ENCODE assay signal across 15 cellular contexts in genomic region chr2:25000503-25001328, GRCh38. TPM values are rescaled to one million over a fixed set of nuclear protein-coding genes. Genes with fewer than 3 reads are reported as not detected.
DNase-seq lines count a peak whose midpoint lies in the region; ATAC-seq, FAIRE-seq and TF ChIP-seq lines count a peak whose summit lies in the region.
"Had no signal": no experiment of that assay in that cellular context is flagged by ENCODE, and none has a peak within 500 bp of the region (broad histone marks: within the 10 kb centered on the region; RNA-seq: fewer than 3 reads in every experiment).

No MANE protein-coding gene starts in this region.

- TF ChIP-seq POLR2A in H1 (IDR thresholded peaks at IDR 0.05; ENCODE audit: control extremely low read depth in 1 of 2, low read depth in 2 of 2, low read length in 2 of 2) = no peak

- no peak overlapping the region for H3K18ac ChIP-seq in H1 (ENCODE audit: extremely low read depth, low read length)

- CTCF ChIA-PET in Panc1 (lab: Charles Lee) (no interaction called here), H1 (lab: Charles Lee; ENCODE audit: partially characterized antibody) (interaction anchor here (0.7 kb wide), 1 partner anchor 699 kb away, joined by 3 read pairs; no protein-coding TSS in a partner anchor), GM10248 (lab: Yijun Ruan, JAX) (interaction anchor here (1.0 kb wide), 1 partner anchor 25 kb away, joined by 3 read pairs; no protein-coding TSS in a partner anchor)

- no peak overlapping the region for H3K4ac ChIP-seq in H1 (replicated peaks; ENCODE audit: insufficient read length, low read depth, low read length)

- no peak for TF ChIP-seq CTCF in Panc1 (IDR thresholded peaks at IDR 0.05)
- TF ChIP-seq CTCF in H1 (IDR thresholded peaks at IDR 0.05; ENCODE audit: control extremely low read depth in 1 of 3, insufficient read depth in 1 of 3, low read depth in 1 of 3, low read length in 3 of 3) = no peak
- TF ChIP-seq CTCF in osteoblast (IDR thresholded peaks at IDR 0.05; ENCODE audit: extremely low read depth, low read depth, low read length) = no peak
- no peak for TF ChIP-seq CTCF in GM10248 (IDR thresholded peaks at IDR 0.05; ENCODE audit: control extremely low read depth, extremely low read depth, low read depth, missing control alignments)

- WGBS in H1 (ENCODE audit: extremely low coverage in 1 of 2, insufficient coverage in 1 of 2, insufficient read length in 1 of 2, insufficient replicate concordance in 2 of 2, low coverage in 1 of 2, low lambda C conversion rate in 2 of 2, missing lambda C conversion rate in 1 of 2), 2 experiments = 81% methylated on average over 6 of the region's 6 CpGs; no CpG with 5 or more reads in 1 of the 2 experiments

- no peak overlapping the region for H4K5ac ChIP-seq in H1 (ENCODE audit: insufficient read length, low read depth, low read length)

- H3K9me3 ChIP-seq in BLaER1 treated with 17β-estradiol and CSF1 and Interleukin-3, amounts not matched to agents 10 nM and 100 nM (replicated peaks in 1 of 11) = no peaks in the 10 kb centered on the region
- H3K9me3 ChIP-seq in Panc1 (ENCODE audit: control insufficient read depth, insufficient read depth, low read depth, low read length) (no peaks in the 10 kb centered on the region), H1 (ENCODE audit: insufficient read depth in 2 of 2, low read depth in 1 of 2, low read length in 1 of 2) (no peaks in the 10 kb centered on the region), osteoblast (ENCODE audit: low read depth, low read length) (no peaks in the 10 kb centered on the region)
- H3K9me3 ChIP-seq: right atrium auricular region had no signal

- peaks cover 2% of the 10 kb centered on the region for H3K27me3 Mint-ChIP-seq in activated CD4-positive, alpha-beta T cell treated with anti-CD3 and anti-CD28 coated beads, Interleukin-2, amount 10 ng/mL, durations not matched to agents 24 days and 14 days
- H3K27me3 Mint-ChIP-seq: activated naive CD8-positive, alpha-beta T cell treated with anti-CD3 and anti-CD28 coated beads for 36 hours had no signal

- no TSS peak for BruUV-seq in Panc1 (replicated peaks; lab: Mats Ljungman, UMichigan)

- no peak overlapping the region for H2BK5ac ChIP-seq in H1 (ENCODE audit: low read depth, low read length)

- no peak overlapping the region for H4K8ac ChIP-seq in H1 (ENCODE audit: extremely low read depth, insufficient read depth, low read length)

- no peaks in the 10 kb centered on the region for H3K23me2 ChIP-seq in H1 (ENCODE audit: low read depth, low read length)

- H2AK5ac ChIP-seq in H1 (ENCODE audit: low read depth, low read length) = no peak overlapping the region

- H3K4me3 ChIP-seq in BLaER1 treated with 17β-estradiol and CSF1 and Interleukin-3, amounts not matched to agents 10 nM and 100 nM = no peak overlapping the region
- H3K4me3 ChIP-seq in Panc1 (ENCODE audit: low read depth in 2 of 2, low read length in 2 of 2) = no peak overlapping the region
- H3K4me3 ChIP-seq in H1 (ENCODE audit: extremely low read depth in 1 of 4, insufficient read depth in 2 of 4, low read depth in 3 of 4, low read length in 4 of 4) = no peak overlapping the region
- H3K4me3 ChIP-seq in osteoblast (ENCODE audit: insufficient read depth, low read length) = peak overlapping the region; percentile 6
- H3K4me3 ChIP-seq: right atrium auricular region had no signal

- peaks cover 15 to 28% (median 19%) of the 10 kb centered on the region in 10 experiments; a peak in 19 of 20 replicates for H3K4me1 ChIP-seq in BLaER1 treated with 17β-estradiol and CSF1 and Interleukin-3, amounts not matched to agents 10 nM and 100 nM
- H3K4me1 ChIP-seq in Panc1 (ENCODE audit: control insufficient read depth, insufficient read depth, low read length) (no peaks in the 10 kb centered on the region), H1 (replicated peaks in 1 of 4; ENCODE audit: control insufficient read depth in 3 of 4, insufficient read depth in 4 of 4, low read length in 3 of 4) (no peaks in the 10 kb centered on the region), osteoblast (ENCODE audit: insufficient read depth, low read length) (peaks cover 23% of the 10 kb centered on the region)

- no peak overlapping the region for H3K56ac ChIP-seq in H1 (replicated peaks; ENCODE audit: insufficient read length, low read depth, low read length)

- H3K4me3 Mint-ChIP-seq in activated CD4-positive, alpha-beta T cell treated with anti-CD3 and anti-CD28 coated beads, Interleukin-2, amount 10 ng/mL, durations not matched to agents 24 days and 14 days = no peak overlapping the region
- H3K4me3 Mint-ChIP-seq: activated naive CD8-positive, alpha-beta T cell treated with anti-CD3 and anti-CD28 coated beads for 36 hours; CD4-positive, CD25-positive, alpha-beta regulatory T cell; stimulated activated naive CD8-positive, alpha-beta T cell treated with anti-CD3 and anti-CD28 coated beads, Interleukin-15, Interleukin-2, amounts not matched to agents 100 ng/mL and 50 ng/mL, for 24 hours had no signal

- intact Hi-C loops in Panc1 (cut with micrococcal nuclease; ENCODE audit: unreplicated experiment) = no loop called here
- intact Hi-C loops in activated CD4-positive, alpha-beta T cell treated with anti-CD3 and anti-CD28 coated beads, Interleukin-2, amount 10 ng/mL, durations not matched to agents 24 days and 14 days (cut with micrococcal nuclease) = no loop called here

- DNase-seq in Panc1 (ENCODE audit: low read depth, low spot score) (no peak), H1 (ENCODE audit: low read depth in 1 of 2, low spot score in 2 of 2) (no peak), osteoblast (ENCODE audit: insufficient read length, low spot score, missing footprints) (no peak), GM10248 (ENCODE audit: extremely low spot score) (no peak), NCI-H2227 treated with DMSO at 0.1 percent for 48 hours (lab: John Stamatoyannopoulos, UW) (no peak), NCI-H1930 (lab: John Stamatoyannopoulos, UW) (no peak)
- DNase-seq in activated CD4-positive, alpha-beta T cell treated with anti-CD3 and anti-CD28 coated beads, Interleukin-2, amount 10 ng/mL, durations not matched to agents 24 days and 14 days = no peak
- DNase-seq: activated naive CD8-positive, alpha-beta T cell treated with anti-CD3 and anti-CD28 coated beads for 36 hours; CD4-positive, CD25-positive, alpha-beta regulatory T cell; NCI-H187 treated with DMSO at 0.1 percent for 48 hours; NCI-H82 had no signal

- H3K23ac ChIP-seq in H1 (ENCODE audit: insufficient read length) = no peak overlapping the region

- peak overlapping the region; percentile 11 to 66 (median 36); a peak in 18 of 22 replicates for H3K4me2 ChIP-seq in BLaER1 treated with 17β-estradiol and CSF1 and Interleukin-3, amounts not matched to agents 10 nM and 100 nM
- H3K4me2 ChIP-seq in H1 (ENCODE audit: insufficient read depth in 1 of 2, low read depth in 2 of 2, low read length in 2 of 2) (no peak overlapping the region), osteoblast (ENCODE audit: insufficient read depth, low read length) (peak overlapping the region; percentile 60)

- no peaks in the 10 kb centered on the region for H3K36me3 ChIP-seq in BLaER1 treated with 17β-estradiol and CSF1 and Interleukin-3, amounts not matched to agents 10 nM and 100 nM
- H3K36me3 ChIP-seq in Panc1 (ENCODE audit: control insufficient read depth, insufficient read depth, low read length) = no peaks in the 10 kb centered on the region
- H3K36me3 ChIP-seq in H1 (ENCODE audit: control insufficient read depth in 2 of 4, insufficient read depth in 4 of 4, low read length in 3 of 4) = no peaks in the 10 kb centered on the region
- no peaks in the 10 kb centered on the region for H3K36me3 ChIP-seq in osteoblast (ENCODE audit: insufficient read depth, low read length)
- H3K36me3 ChIP-seq: right atrium auricular region had no signal

- no peak overlapping the region for H2BK12ac ChIP-seq in H1 (ENCODE audit: low read depth, low read length)

- TF ChIP-seq EP300 in H1 (IDR thresholded peaks at IDR 0.05; ENCODE audit: borderline replicate concordance in 1 of 2, low read depth in 2 of 2, low read length in 2 of 2) = no peak

- POLR2A ChIA-PET in Panc1 (lab: Charles Lee) (no interaction called here), H1 (lab: Charles Lee; ENCODE audit: partially characterized antibody) (no interaction called here), GM10248 (lab: Yijun Ruan, JAX) (no interaction called here)

- H3K27ac Mint-ChIP-seq in activated CD4-positive, alpha-beta T cell treated with anti-CD3 and anti-CD28 coated beads, Interleukin-2, amount 10 ng/mL, durations not matched to agents 24 days and 14 days = no peak overlapping the region
- H3K27ac Mint-ChIP-seq: activated naive CD8-positive, alpha-beta T cell treated with anti-CD3 and anti-CD28 coated beads for 36 hours; stimulated activated naive CD8-positive, alpha-beta T cell treated with anti-CD3 and anti-CD28 coated beads, Interleukin-15, Interleukin-2, amounts not matched to agents 100 ng/mL and 50 ng/mL, for 24 hours had no signal

- peaks cover 2% of the 10 kb centered on the region for H3K4me1 Mint-ChIP-seq in activated CD4-positive, alpha-beta T cell treated with anti-CD3 and anti-CD28 coated beads, Interleukin-2, amount 10 ng/mL, durations not matched to agents 24 days and 14 days
- H3K4me1 Mint-ChIP-seq: activated naive CD8-positive, alpha-beta T cell treated with anti-CD3 and anti-CD28 coated beads for 36 hours; CD4-positive, CD25-positive, alpha-beta regulatory T cell had no signal

- peak; percentile 38; the same call in 1 of the 2 replicates for ATAC-seq in Panc1

- H3K27ac ChIP-seq in BLaER1 treated with 17β-estradiol and CSF1 and Interleukin-3, amounts not matched to agents 10 nM and 100 nM = no peak overlapping the region
- H3K27ac ChIP-seq in Panc1 (ENCODE audit: low read length) (no peak overlapping the region), H1 (ENCODE audit: low read depth, low read length) (no peak overlapping the region), osteoblast (ENCODE audit: low read depth, low read length) (peak overlapping the region; percentile 24)
- H3K27ac ChIP-seq: right atrium auricular region, VCaP had no signal

- no peaks in the 10 kb centered on the region for H3K9me3 Mint-ChIP-seq in activated CD4-positive, alpha-beta T cell treated with anti-CD3 and anti-CD28 coated beads, Interleukin-2, amount 10 ng/mL, durations not matched to agents 24 days and 14 days
- H3K9me3 Mint-ChIP-seq: activated naive CD8-positive, alpha-beta T cell treated with anti-CD3 and anti-CD28 coated beads for 36 hours; CD4-positive, CD25-positive, alpha-beta regulatory T cell; stimulated activated naive CD8-positive, alpha-beta T cell treated with anti-CD3 and anti-CD28 coated beads, Interleukin-15, Interleukin-2, amounts not matched to agents 100 ng/mL and 50 ng/mL, for 24 hours had no signal

- H3K79me1 ChIP-seq in H1 (ENCODE audit: low read depth, low read length) = no peaks in the 10 kb centered on the region

- H3K79me2 ChIP-seq in H1 (ENCODE audit: control insufficient read depth in 1 of 2, insufficient read depth in 2 of 2, low read length in 2 of 2) (no peaks in the 10 kb centered on the region), osteoblast (ENCODE audit: insufficient read depth, low read length) (no peaks in the 10 kb centered on the region)

- no peaks in the 10 kb centered on the region for H3K36me3 Mint-ChIP-seq in activated CD4-positive, alpha-beta T cell treated with anti-CD3 and anti-CD28 coated beads, Interleukin-2, amount 10 ng/mL, durations not matched to agents 24 days and 14 days (ENCODE audit: low read depth)
- H3K36me3 Mint-ChIP-seq: activated naive CD8-positive, alpha-beta T cell treated with anti-CD3 and anti-CD28 coated beads for 36 hours had no signal

- H3K9ac ChIP-seq in BLaER1 treated with 17β-estradiol and CSF1 and Interleukin-3, amounts not matched to agents 10 nM and 100 nM = no peak overlapping the region
- H3K9ac ChIP-seq in H1 (replicated peaks in 1 of 4; ENCODE audit: extremely low read depth in 1 of 4, low read depth in 3 of 4, low read length in 3 of 4) = no peak overlapping the region

- TF ChIP-seq RAD21 in H1 (IDR thresholded peaks at IDR 0.05 in 1 of 2, conservative IDR thresholded peaks at IDR 0.05 in 1 of 2; ENCODE audit: low read depth in 2 of 2, low read length in 2 of 2) = no peak

- H2BK15ac ChIP-seq in H1 (ENCODE audit: low read length) = no peak overlapping the region

- no peaks in the 10 kb centered on the region for H4K20me1 ChIP-seq in BLaER1 treated with 17β-estradiol and CSF1 and Interleukin-3, amounts not matched to agents 10 nM and 100 nM
- H4K20me1 ChIP-seq in H1 (replicated peaks in 1 of 2; ENCODE audit: control insufficient read depth in 1 of 2, insufficient read depth in 2 of 2, low read length in 2 of 2) (no peaks in the 10 kb centered on the region), osteoblast (ENCODE audit: insufficient read depth, low read length) (no peaks in the 10 kb centered on the region)

- in situ Hi-C loops in Panc1 (cut with HindIII; ENCODE audit: low pct_unique_long_range_greater_than_20kb, low sequenced_read_pairs) = no loop called here

- FAIRE-seq in H1 (lab: Jason Lieb, UNC) = no peak

- no peak overlapping the region for H3K14ac ChIP-seq in H1 (ENCODE audit: insufficient read length)

- no peak overlapping the region for H2BK120ac ChIP-seq in H1 (replicated peaks; ENCODE audit: low read depth, low read length)

- no peak overlapping the region for H4K91ac ChIP-seq in H1 (replicated peaks; ENCODE audit: insufficient read length, low read length)

- no peak overlapping the region for H2BK20ac ChIP-seq in H1 (ENCODE audit: low read length)

- H3K27me3 ChIP-seq in BLaER1 treated with 17β-estradiol and CSF1 and Interleukin-3, amounts not matched to agents 10 nM and 100 nM = no peaks in the 10 kb centered on the region
- no peaks in the 10 kb centered on the region; the same call in 1 of the 2 replicates for H3K27me3 ChIP-seq in Panc1 (ENCODE audit: control insufficient read depth, insufficient read depth, low read length)
- H3K27me3 ChIP-seq in H1 (replicated peaks in 1 of 4; ENCODE audit: control insufficient read depth in 3 of 4, extremely low read depth in 1 of 4, insufficient read depth in 3 of 4, low read length in 3 of 4) = no peaks in the 10 kb centered on the region; a peak in 1 of 7 replicates
- no peaks in the 10 kb centered on the region for H3K27me3 ChIP-seq in osteoblast (ENCODE audit: insufficient read depth, low read length)
- H3K27me3 ChIP-seq: right atrium auricular region had no signal

- 0 out of 2 replicates have a peak overlapping the region, but pooled peaks have one; percentile 20 for H2AFZ ChIP-seq in H1 (ENCODE audit: low read length)
- peak overlapping the region; percentile 40 for H2AFZ ChIP-seq in osteoblast (ENCODE audit: low read length)

RNA-seq across cellular contexts. Expression of gene DNAJC27, which starts 29.0 kb away (rescaled TPM):
- total RNA-seq in Panc1 (2021; ENCODE audit: unreplicated experiment) = 4.9 TPM
- 1.5 TPM for polyA plus RNA-seq in Panc1 (2012; ENCODE audit: insufficient read length)
- total RNA-seq in H1 (2021; fragmentation: NEBNext Ultra II Directional; extraction: Animal tissue kit (Norgen Biotek cat#: 25700)) = 3.7 and 4.5 TPM in 2 replicates
- polyA plus RNA-seq in H1 (2011; rRNA removed) = 1.4 and 1.5 TPM in 2 replicates
- 2.6 TPM for polyA plus RNA-seq in H1 (2011; cell fraction: cytosol; rRNA removed)
- 2.0 TPM for polyA plus RNA-seq in H1 (2011; cell fraction: nucleus; rRNA removed)
- 1.7 to 2.8 TPM (median 2.0 TPM) in 4 replicates for polyA plus RNA-seq in H1 (2012, experiment 1 of 2)
- 0.68 TPM for polyA plus RNA-seq in H1 (2012, experiment 2 of 2)
- 2.7 TPM for polyA plus RNA-seq in H1 (2013, experiment 1 of 2)
- polyA plus RNA-seq in H1 (2013, experiment 2 of 2) = 2.5 TPM
- 3.1 and 4.4 TPM in 2 replicates for polyA minus RNA-seq in H1 (2011; rRNA and poly(A)+ RNA removed)
- 0.73 TPM for polyA minus RNA-seq in H1 (2011; cell fraction: cytosol; rRNA and poly(A)+ RNA removed)
- 3.3 TPM for polyA minus RNA-seq in H1 (2011; cell fraction: nucleus; rRNA and poly(A)+ RNA removed)
- total RNA-seq in osteoblast = 7.7 and 8.7 TPM in 2 replicates
- 6.9 and 7.0 TPM in 2 replicates for total RNA-seq in activated CD4-positive, alpha-beta T cell treated with anti-CD3 and anti-CD28 coated beads, Interleukin-2, amount 10 ng/mL, durations not matched to agents 24 days and 14 days

RNA-seq across cellular contexts. Expression of gene EFR3B, which starts 41.2 kb away (rescaled TPM):
- total RNA-seq in Panc1 (2021; ENCODE audit: unreplicated experiment) (8.9 TPM), osteoblast (0.72 and 0.88 TPM in 2 replicates)
- polyA plus RNA-seq in Panc1 (2012; ENCODE audit: insufficient read length) = 7.2 TPM
- 8.8 and 9.6 TPM in 2 replicates for total RNA-seq in H1 (2021; fragmentation: NEBNext Ultra II Directional; extraction: Animal tissue kit (Norgen Biotek cat#: 25700))
- 3.4 and 4.9 TPM in 2 replicates for polyA plus RNA-seq in H1 (2011; rRNA removed)
- 4.1 TPM for polyA plus RNA-seq in H1 (2011; cell fraction: cytosol; rRNA removed)
- 11.1 TPM for polyA plus RNA-seq in H1 (2011; cell fraction: nucleus; rRNA removed)
- polyA plus RNA-seq in H1 (2012, experiment 1 of 2) = 4.8 to 6.4 TPM (median 5.3 TPM) in 4 replicates
- 2.8 TPM for polyA plus RNA-seq in H1 (2012, experiment 2 of 2)
- 3.3 TPM for polyA plus RNA-seq in H1 (2013, experiment 1 of 2)
- 2.9 TPM for polyA plus RNA-seq in H1 (2013, experiment 2 of 2)
- polyA minus RNA-seq in H1 (2011; rRNA and poly(A)+ RNA removed) = 18.4 and 19.2 TPM in 2 replicates
- polyA minus RNA-seq in H1 (2011; cell fraction: cytosol; rRNA and poly(A)+ RNA removed) = 8.1 TPM
- polyA minus RNA-seq in H1 (2011; cell fraction: nucleus; rRNA and poly(A)+ RNA removed) = 10.0 TPM
- total RNA-seq in activated CD4-positive, alpha-beta T cell treated with anti-CD3 and anti-CD28 coated beads, Interleukin-2, amount 10 ng/mL, durations not matched to agents 24 days and 14 days = 0.09 and 0.12 TPM in 2 replicates

Comparison
In these comparisons a context has a peak if more than half of its experiments do, and no peak if none do; other contexts are left out.
1. H3K4me2 ChIP-seq: peak in BLaER1 treated with 17β-estradiol and CSF1 and Interleukin-3, amounts not matched to agents 10 nM and 100 nM (11 of 11) and osteoblast (single experiment); none in H1 (0 of 2).